In genomic region chr13:112684444-112684843, GRCh38 we compare ENCODE assay signal across 21 cellular contexts.
"Had no signal": no experiment of that assay in that cellular context is flagged by ENCODE, and none has a peak within 500 bp of the region (broad histone marks: within the 10 kb centered on the region; RNA-seq: fewer than 3 reads in every experiment).

No MANE protein-coding gene starts in this region.

- H3K4me3 Mint-ChIP-seq: activated CD4-positive, alpha-beta memory T cell treated with anti-CD3 and anti-CD28 coated beads, Interleukin-2, amount 10 ng/mL, durations not matched to agents 7 days and 5 days; activated CD4-positive, alpha-beta T cell treated with anti-CD3 and anti-CD28 coated beads for 36 hours; activated naive CD4-positive, alpha-beta T cell treated with anti-CD3 and anti-CD28 coated beads, Interleukin-2, amount 50 U/mL, for 24 hours; activated T-cell treated with anti-CD3 and anti-CD28 coated beads, Interleukin-2, amount 50 U/mL, for 24 hours; IgD-negative memory B cell; T-cell had no signal

- H3K27me3 Mint-ChIP-seq: activated CD4-positive, alpha-beta memory T cell treated with anti-CD3 and anti-CD28 coated beads, Interleukin-2, amount 10 ng/mL, durations not matched to agents 7 days and 5 days; activated CD4-positive, alpha-beta T cell treated with anti-CD3 and anti-CD28 coated beads for 36 hours; activated naive CD4-positive, alpha-beta T cell treated with anti-CD3 and anti-CD28 coated beads, Interleukin-2, amount 50 U/mL, for 24 hours; activated T-cell treated with anti-CD3 and anti-CD28 coated beads, Interleukin-2, amount 50 U/mL, for 24 hours; IgD-negative memory B cell; T-cell had no signal

- H3K9me3 Mint-ChIP-seq: activated CD4-positive, alpha-beta memory T cell treated with anti-CD3 and anti-CD28 coated beads, Interleukin-2, amount 10 ng/mL, durations not matched to agents 7 days and 5 days; activated naive CD4-positive, alpha-beta T cell treated with anti-CD3 and anti-CD28 coated beads, Interleukin-2, amount 50 U/mL, for 24 hours; activated T-cell treated with anti-CD3 and anti-CD28 coated beads, Interleukin-2, amount 50 U/mL, for 24 hours; IgD-negative memory B cell; T-cell had no signal

- H3K27ac Mint-ChIP-seq: activated CD4-positive, alpha-beta memory T cell treated with anti-CD3 and anti-CD28 coated beads, Interleukin-2, amount 10 ng/mL, durations not matched to agents 7 days and 5 days; activated CD4-positive, alpha-beta T cell treated with anti-CD3 and anti-CD28 coated beads for 36 hours; activated naive CD4-positive, alpha-beta T cell treated with anti-CD3 and anti-CD28 coated beads, Interleukin-2, amount 50 U/mL, for 24 hours; activated T-cell treated with anti-CD3 and anti-CD28 coated beads, Interleukin-2, amount 50 U/mL, for 24 hours; IgD-negative memory B cell; T-cell had no signal

- H3K36me3 ChIP-seq: breast epithelium had no signal

- H3K9me3 ChIP-seq: breast epithelium had no signal

- H3K27ac ChIP-seq: breast epithelium, VCaP had no signal

- H3K4me1 ChIP-seq: breast epithelium had no signal

- DNase-seq: activated CD4-positive, alpha-beta memory T cell treated with anti-CD3 and anti-CD28 coated beads, Interleukin-2, amount 10 ng/mL, durations not matched to agents 7 days and 5 days; activated CD4-positive, alpha-beta T cell treated with anti-CD3 and anti-CD28 coated beads for 36 hours; activated CD4-positive, alpha-beta T cell treated with anti-CD3 and anti-CD28 coated beads, Interleukin-2, amount 50 U/mL, for 1 hour; activated CD8-positive, alpha-beta memory T cell treated with anti-CD3 and anti-CD28 coated beads, Interleukin-2, amount 50 U/mL, for 4 hours; activated T-cell treated with anti-CD3 and anti-CD28 coated beads, Interleukin-2, amount 50 U/mL, for 24 hours; central memory CD4-positive, alpha-beta T cell; KG1; NCI-H1092; NCI-H1417; NCI-H1930; NCI-H2171 treated with DMSO at 0.1 percent for 48 hours; NCI-H510A; NCI-H526 treated with DMSO at 0.1 percent for 48 hours; NCI-H82; SIG-M5; T-cell; T-helper 2 cell had no signal

- H3K36me3 Mint-ChIP-seq: activated naive CD4-positive, alpha-beta T cell treated with anti-CD3 and anti-CD28 coated beads, Interleukin-2, amount 50 U/mL, for 24 hours; IgD-negative memory B cell; T-cell had no signal

- H3K27me3 ChIP-seq: breast epithelium had no signal

- ATAC-seq: activated CD4-positive, alpha-beta T cell treated with anti-CD3 and anti-CD28 coated beads for 36 hours; T-cell had no signal

- H3K4me3 ChIP-seq: breast epithelium had no signal
